ENCODE assay signal across 8 cellular contexts in genomic region chr2:86720541-86721320, GRCh38. TPM values are rescaled to one million over a fixed set of nuclear protein-coding genes. Genes with fewer than 3 reads are reported as not detected.
DNase-seq lines count a peak whose midpoint lies in the region; ATAC-seq and TF ChIP-seq lines count a peak whose summit lies in the region.
"Not testable (repeated sequence)": the region's sequence is repeated elsewhere in the genome, so short reads cannot be mapped to it uniquely, and the experiment has no call there.

No MANE protein-coding gene starts in this region.

- H3K36me3 ChIP-seq in CD4-positive, alpha-beta memory T cell (ENCODE audit: insufficient read depth, low read length); naive thymus-derived CD4-positive, alpha-beta T cell (ENCODE audit: control insufficient read depth in 2 of 3, insufficient read depth in 3 of 3, low read length in 3 of 3): not testable (repeated sequence)

- not testable (repeated sequence) for H3K27me3 ChIP-seq in CD4-positive, alpha-beta memory T cell (ENCODE audit: insufficient read depth, low read length); naive thymus-derived CD4-positive, alpha-beta T cell (ENCODE audit: control insufficient read depth in 2 of 2, insufficient read depth in 2 of 2, low read length in 2 of 2)

- H3K27ac Mint-ChIP-seq in CD4-positive, alpha-beta memory T cell = peak overlapping the region in 4 of 7 donors; percentile 36 to 88 (median 70)
- peak overlapping the region; percentile 92 for H3K27ac Mint-ChIP-seq in activated naive CD4-positive, alpha-beta T cell treated with anti-CD3 and anti-CD28 coated beads, Interleukin-2, amount 10 ng/mL, durations not matched to agents 7 days and 5 days
- peak overlapping the region in 6 of 9 donors; percentile 65 to 83 (median 69) for H3K27ac Mint-ChIP-seq in naive thymus-derived CD4-positive, alpha-beta T cell

- not testable (repeated sequence) for H3K27me3 Mint-ChIP-seq in CD4-positive, alpha-beta memory T cell; activated naive CD4-positive, alpha-beta T cell treated with anti-CD3 and anti-CD28 coated beads, Interleukin-2, amount 10 ng/mL, durations not matched to agents 7 days and 5 days; naive thymus-derived CD4-positive, alpha-beta T cell

- peak overlapping the region; percentile 81 to 90 (median 85) for H3K4me3 Mint-ChIP-seq in CD4-positive, alpha-beta memory T cell
- peak overlapping the region; percentile 81 for H3K4me3 Mint-ChIP-seq in activated naive CD4-positive, alpha-beta T cell treated with anti-CD3 and anti-CD28 coated beads, Interleukin-2, amount 10 ng/mL, durations not matched to agents 7 days and 5 days
- peak overlapping the region; percentile 79 to 88 (median 82) for H3K4me3 Mint-ChIP-seq in naive thymus-derived CD4-positive, alpha-beta T cell

- peak overlapping the region; percentile 54 for H3K27ac ChIP-seq in CD4-positive, alpha-beta memory T cell (ENCODE audit: low read depth, low read length)
- peak overlapping the region; percentile 67 for H3K27ac ChIP-seq in naive thymus-derived CD4-positive, alpha-beta T cell (ENCODE audit: low read depth, low read length)

- not testable (repeated sequence) for H3K4me1 ChIP-seq in CD4-positive, alpha-beta memory T cell (ENCODE audit: insufficient read depth, low read length); naive thymus-derived CD4-positive, alpha-beta T cell (ENCODE audit: control insufficient read depth in 2 of 2, insufficient read depth in 2 of 2, low read length in 2 of 2)

- CTCF ChIA-PET in CD4-positive, alpha-beta memory T cell (lab: Charles Lee; ENCODE audit: partially characterized antibody); activated naive CD4-positive, alpha-beta T cell treated with anti-CD3 and anti-CD28 coated beads, Interleukin-2, amount 10 ng/mL, durations not matched to agents 7 days and 5 days (lab: Charles Lee); naive thymus-derived CD4-positive, alpha-beta T cell (lab: Charles Lee): not testable (repeated sequence)

- peak overlapping the region; percentile 37 to 42 for H3K4me3 ChIP-seq in CD4-positive, alpha-beta memory T cell (ENCODE audit: low read length in 2 of 2)
- H3K4me3 ChIP-seq in fibroblast of the aortic adventitia (ENCODE audit: low read depth, low read length) = peak overlapping the region; percentile 68
- peak overlapping the region; percentile 56 for H3K4me3 ChIP-seq in naive thymus-derived CD4-positive, alpha-beta T cell (ENCODE audit: low read length)

- not testable (repeated sequence) for H3K36me3 Mint-ChIP-seq in CD4-positive, alpha-beta memory T cell; activated naive CD4-positive, alpha-beta T cell treated with anti-CD3 and anti-CD28 coated beads, Interleukin-2, amount 10 ng/mL, durations not matched to agents 7 days and 5 days; naive thymus-derived CD4-positive, alpha-beta T cell

- intact Hi-C loops in CD4-positive, alpha-beta memory T cell (cut with micrococcal nuclease); naive thymus-derived CD4-positive, alpha-beta T cell (cut with micrococcal nuclease): not testable (repeated sequence)

- peak; percentile 29 to 74 (median 67) for DNase-seq in CD4-positive, alpha-beta memory T cell
- DNase-seq in SW480 (ENCODE audit: low spot score) (peak; percentile 62), fibroblast of the aortic adventitia (ENCODE audit: low read depth) (peak; percentile 28)
- peak; percentile 67 for DNase-seq in activated naive CD4-positive, alpha-beta T cell treated with anti-CD3 and anti-CD28 coated beads, Interleukin-2, amount 10 ng/mL, durations not matched to agents 7 days and 5 days
- DNase-seq in naive thymus-derived CD4-positive, alpha-beta T cell = peak; percentile 12 to 70 (median 62)
- DNase-seq in stimulated activated CD8-positive, alpha-beta memory T cell treated with anti-CD3 and anti-CD28 coated beads, Interleukin-2, amount 100 ng/mL, for 48 hours (ENCODE audit: low read depth in 2 of 2) = peak; percentile 30 to 31

- H3K9me3 Mint-ChIP-seq in CD4-positive, alpha-beta memory T cell; activated naive CD4-positive, alpha-beta T cell treated with anti-CD3 and anti-CD28 coated beads, Interleukin-2, amount 10 ng/mL, durations not matched to agents 7 days and 5 days; naive thymus-derived CD4-positive, alpha-beta T cell: not testable (repeated sequence)

- not testable (repeated sequence) for H3K9me3 ChIP-seq in CD4-positive, alpha-beta memory T cell (ENCODE audit: control insufficient read depth in 1 of 2, low read length in 2 of 2); naive thymus-derived CD4-positive, alpha-beta T cell (ENCODE audit: control insufficient read depth in 2 of 3, low read length in 3 of 3)

- ATAC-seq in GM21447 (IDR thresholded peaks at IDR 0.05; ENCODE audit: unreplicated experiment) (peak; percentile 18), HG03558 (IDR thresholded peaks at IDR 0.05; ENCODE audit: extremely low read depth, unreplicated experiment) (peak; percentile 6)
- peak; percentile 30 for ATAC-seq in naive thymus-derived CD4-positive, alpha-beta T cell

- TF ChIP-seq CTCF in fibroblast of the aortic adventitia (IDR thresholded peaks at IDR 0.05; ENCODE audit: insufficient read depth, low read length) = not testable (repeated sequence)

- H3K4me1 Mint-ChIP-seq in CD4-positive, alpha-beta memory T cell; activated naive CD4-positive, alpha-beta T cell treated with anti-CD3 and anti-CD28 coated beads, Interleukin-2, amount 10 ng/mL, durations not matched to agents 7 days and 5 days: not testable (repeated sequence)
- H3K4me1 Mint-ChIP-seq in naive thymus-derived CD4-positive, alpha-beta T cell = peaks cover 0 to 13% (median 7%) of the 10 kb centered on the region in 7 donors

- POLR2A ChIA-PET in CD4-positive, alpha-beta memory T cell (lab: Charles Lee; ENCODE audit: partially characterized antibody); naive thymus-derived CD4-positive, alpha-beta T cell (lab: Charles Lee): not testable (repeated sequence)

RNA-seq across cellular contexts. Expression of gene RMND5A, which starts 0.6 kb away (rescaled TPM):
- total RNA-seq in CD4-positive, alpha-beta memory T cell = 10 to 100 TPM; 37.1 to 37.4 TPM
- polyA plus RNA-seq in CD4-positive, alpha-beta memory T cell = 10 to 100 TPM; 11.0 to 17.4 TPM
- 18.8 and 20.2 TPM in 2 replicates for total RNA-seq in fibroblast of the aortic adventitia (ENCODE audit: low replicate concordance)
- total RNA-seq in naive thymus-derived CD4-positive, alpha-beta T cell = 10 to 100 TPM; 24.3 to 42.5 (median 32.0) TPM
- 10 to 100 TPM; 13.0 to 13.9 TPM for polyA plus RNA-seq in naive thymus-derived CD4-positive, alpha-beta T cell

Comparison
In these comparisons a context has a peak if more than half of its experiments do, and no peak if none do; other contexts are left out.
1. Peak in every context shown above with its lines: DNase-seq, ATAC-seq, H3K4me3 ChIP-seq and H3K27ac ChIP-seq.